ENCODE assay signal across 8 cellular contexts in the genomic region with DNA sequence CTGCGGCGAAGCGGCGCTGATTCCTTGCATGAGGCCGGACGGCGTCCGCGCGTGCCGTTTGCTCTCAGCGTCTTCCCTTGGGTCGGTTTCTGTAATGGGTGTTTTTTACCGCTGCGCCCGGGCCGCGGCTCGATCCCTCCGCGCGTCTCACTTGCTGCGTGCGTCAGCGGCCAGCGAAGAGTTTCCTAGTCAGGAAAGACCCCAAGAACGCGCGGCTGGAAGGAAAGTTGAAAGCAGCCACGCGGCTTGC.
DNase-seq lines count a peak whose midpoint lies in the region; ATAC-seq and TF ChIP-seq lines count a peak whose summit lies in the region.

No MANE protein-coding gene starts in this region.

- TF ChIP-seq POLR2A in tibial nerve (IDR thresholded peaks at IDR 0.05): no peak

- H3K27me3 Mint-ChIP-seq in activated CD4-positive, alpha-beta T cell treated with anti-CD3 and anti-CD28 coated beads, Interleukin-2, amount 10 ng/mL, durations not matched to agents 24 days and 14 days: peaks cover 6% of the 10 kb centered on the region

- H3K9ac ChIP-seq in mucosa of rectum (ENCODE audit: low read depth in 1 of 2, low read length in 2 of 2): peak overlapping the region; percentile 73 to 91

- H3K4me3 ChIP-seq in effector memory CD4-positive, alpha-beta T cell (ENCODE audit: insufficient read depth, low read depth, low read length, poor library complexity, severe bottlenecking): peak overlapping the region; percentile 60
- H3K4me3 ChIP-seq in mucosa of rectum (ENCODE audit: low read length in 2 of 2) (peak overlapping the region; percentile 80 to 90), tibial nerve (peak overlapping the region; percentile 62 to 93 (median 90))

- peak overlapping the region; percentile 97 for H3K27ac Mint-ChIP-seq in activated CD4-positive, alpha-beta T cell treated with anti-CD3 and anti-CD28 coated beads, Interleukin-2, amount 10 ng/mL, durations not matched to agents 24 days and 14 days

- ATAC-seq in GM21390 (IDR thresholded peaks at IDR 0.05; ENCODE audit: unreplicated experiment): peak; percentile 19

- TF ChIP-seq CTCF in tibial nerve (IDR thresholded peaks at IDR 0.05): no peak

- peak overlapping the region; percentile 90 for H3K4me3 Mint-ChIP-seq in activated CD4-positive, alpha-beta T cell treated with anti-CD3 and anti-CD28 coated beads, Interleukin-2, amount 10 ng/mL, durations not matched to agents 24 days and 14 days

- peak in 1 of 2 donors; percentile 9 for TF ChIP-seq EP300 in tibial nerve (IDR thresholded peaks at IDR 0.05)

- no peaks in the 10 kb centered on the region for H3K9me3 Mint-ChIP-seq in activated CD4-positive, alpha-beta T cell treated with anti-CD3 and anti-CD28 coated beads, Interleukin-2, amount 10 ng/mL, durations not matched to agents 24 days and 14 days

- H3K4me1 ChIP-seq in effector memory CD4-positive, alpha-beta T cell (ENCODE audit: control insufficient read depth, insufficient read depth, low read length, poor library complexity, severe bottlenecking): peaks cover 32% of the 10 kb centered on the region
- H3K4me1 ChIP-seq in mucosa of rectum (ENCODE audit: control insufficient read depth in 2 of 2, insufficient read depth in 2 of 2, low read length in 2 of 2) (peaks cover 14 to 19% of the 10 kb centered on the region in 2 donors), tibial nerve (peaks cover 0 to 51% (median 2%) of the 10 kb centered on the region in 4 donors)

- no peaks in the 10 kb centered on the region for H3K27me3 ChIP-seq in effector memory CD4-positive, alpha-beta T cell (replicated peaks; ENCODE audit: control insufficient read depth, insufficient read depth, low read length, poor library complexity, severe bottlenecking)
- H3K27me3 ChIP-seq in mucosa of rectum (ENCODE audit: control insufficient read depth in 2 of 2, insufficient read depth in 2 of 2, low read length in 2 of 2): peaks cover 10% of the 10 kb centered on the region in 2 donors
- peaks cover 3 to 37% of the 10 kb centered on the region in 2 donors for H3K27me3 ChIP-seq in tibial nerve

- H3K27ac ChIP-seq in effector memory CD4-positive, alpha-beta T cell (ENCODE audit: insufficient read depth, low read length, poor library complexity, severe bottlenecking): peak overlapping the region; percentile 84
- peak overlapping the region; percentile 95 to 96 for H3K27ac ChIP-seq in mucosa of rectum (ENCODE audit: low read depth in 2 of 2, low read length in 2 of 2)
- peak overlapping the region; percentile 58 to 96 (median 90) for H3K27ac ChIP-seq in tibial nerve

- peaks cover 28% of the 10 kb centered on the region for H3K36me3 Mint-ChIP-seq in activated CD4-positive, alpha-beta T cell treated with anti-CD3 and anti-CD28 coated beads, Interleukin-2, amount 10 ng/mL, durations not matched to agents 24 days and 14 days (ENCODE audit: low read depth)

- H3K9me3 ChIP-seq in effector memory CD4-positive, alpha-beta T cell (ENCODE audit: control insufficient read depth, low read length): no peaks in the 10 kb centered on the region
- H3K9me3 ChIP-seq in mucosa of rectum (ENCODE audit: control insufficient read depth in 2 of 2, low read length in 2 of 2): no peaks in the 10 kb centered on the region
- no peaks in the 10 kb centered on the region for H3K9me3 ChIP-seq in tibial nerve

- intact Hi-C loops in activated CD4-positive, alpha-beta T cell treated with anti-CD3 and anti-CD28 coated beads, Interleukin-2, amount 10 ng/mL, durations not matched to agents 24 days and 14 days (cut with micrococcal nuclease): loop anchor here (1.0 to 5.0 kb wide), 13 partner anchors 46 to 953 kb away; no protein-coding TSS in a partner anchor

- H3K36me3 ChIP-seq in effector memory CD4-positive, alpha-beta T cell (ENCODE audit: control insufficient read depth, insufficient read depth, low read length): peaks cover 2% of the 10 kb centered on the region
- H3K36me3 ChIP-seq in mucosa of rectum (ENCODE audit: control insufficient read depth in 2 of 2, insufficient read depth in 2 of 2, low read length in 2 of 2): no peaks in the 10 kb centered on the region
- no peaks in the 10 kb centered on the region for H3K36me3 ChIP-seq in tibial nerve

- peak; percentile 50 for DNase-seq in AG20443 (ENCODE audit: low spot score)
- DNase-seq in LoVo (ENCODE audit: low spot score): peak; percentile 50
- no peak for DNase-seq in activated CD4-positive, alpha-beta T cell treated with anti-CD3 and anti-CD28 coated beads, Interleukin-2, amount 10 ng/mL, durations not matched to agents 24 days and 14 days
- DNase-seq in effector memory CD4-positive, alpha-beta T cell: peak; percentile 35 to 52 (median 39)
- DNase-seq in tibial nerve (ENCODE audit: low spot score in 2 of 2): no peak
- no peak for DNase-seq in NCI-H187 treated with DMSO at 0.1 percent for 48 hours (lab: John Stamatoyannopoulos, UW)

- 0 to 1% methylated on average over 2 to 29 of the region's 31 CpGs for WGBS in tibial nerve, 2 donors

- peaks cover 33% of the 10 kb centered on the region for H3K4me1 Mint-ChIP-seq in activated CD4-positive, alpha-beta T cell treated with anti-CD3 and anti-CD28 coated beads, Interleukin-2, amount 10 ng/mL, durations not matched to agents 24 days and 14 days

Comparison
In these comparisons a context has a peak if more than half of its experiments do, and no peak if none do; other contexts are left out.
1. DNase-seq: peak in AG20443 (single experiment), LoVo (single experiment) and effector memory CD4-positive, alpha-beta T cell (3 of 3); none in activated CD4-positive, alpha-beta T cell treated with anti-CD3 and anti-CD28 coated beads, Interleukin-2, amount 10 ng/mL, durations not matched to agents 24 days and 14 days (single experiment), tibial nerve (0 of 2) and NCI-H187 treated with DMSO at 0.1 percent for 48 hours (single experiment).
2. Peak in every context shown above with its lines, with median percentiles within 50 percentile points of each other: H3K27ac ChIP-seq and H3K4me3 ChIP-seq.